ENCODE assay signal across 8 cellular contexts in the genomic region with DNA sequence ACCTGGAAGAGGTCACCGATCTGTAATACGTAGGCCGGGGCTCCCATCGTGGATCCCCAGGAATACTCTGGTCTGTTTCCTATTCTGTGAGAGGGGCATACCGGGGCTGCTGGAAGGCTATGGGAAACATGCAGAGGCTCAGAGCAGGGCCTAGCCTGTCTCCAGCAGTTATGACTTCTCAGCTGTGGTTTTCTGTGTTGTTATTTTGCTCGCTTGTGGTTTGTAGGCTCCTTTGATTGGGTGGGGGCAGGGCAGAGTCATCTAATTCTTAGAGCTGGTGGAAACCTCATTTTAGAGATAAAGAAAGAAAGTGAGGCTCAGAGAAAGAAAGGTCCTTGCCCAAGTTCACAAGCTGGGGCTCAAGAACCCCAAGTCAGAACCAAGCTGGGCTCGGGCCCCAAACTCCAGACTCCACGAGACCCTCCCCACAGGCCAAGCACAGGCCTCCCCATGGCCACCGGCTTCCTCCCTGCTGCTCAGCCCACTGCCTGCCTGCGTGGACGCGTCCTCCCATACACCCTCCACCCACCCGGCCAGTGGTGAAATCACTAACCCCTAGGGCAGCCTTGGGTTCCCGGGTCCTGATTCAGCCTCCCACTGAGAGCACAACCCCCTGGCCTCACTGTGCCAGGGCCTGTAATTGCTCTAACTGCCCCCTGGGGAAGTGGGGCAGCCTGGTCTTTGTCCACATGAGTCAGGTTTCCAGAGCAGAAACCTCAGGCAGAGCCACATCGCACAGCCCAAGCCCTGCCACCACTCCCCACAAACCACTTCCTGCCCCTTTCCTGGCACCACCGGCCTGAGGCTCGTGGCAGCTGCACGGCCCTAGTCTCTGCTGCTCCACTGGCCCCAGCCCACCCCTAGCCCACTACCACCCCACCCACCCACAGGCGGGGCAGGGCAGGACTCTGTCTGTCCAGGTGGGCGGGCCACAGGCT.
A peak's percentile ranks its signal among the peaks of the same experiment; 100 is the strongest.
DNase-seq lines count a peak whose midpoint lies in the region; ATAC-seq, FAIRE-seq and TF ChIP-seq lines count a peak whose summit lies in the region.

No MANE protein-coding gene starts in this region.

- H3K36me3 Mint-ChIP-seq in osteocyte (ENCODE audit: unreplicated experiment), result no peaks in the 10 kb centered on the region
- H3K36me3 Mint-ChIP-seq in WTC11, result no peaks in the 10 kb centered on the region

- no peak for TF ChIP-seq CTCF in endothelial cell of umbilical vein (IDR thresholded peaks at IDR 0.05; ENCODE audit: extremely low read depth in 1 of 2, insufficient read depth in 1 of 2, low read depth in 1 of 2, low read length in 2 of 2)
- no peak for TF ChIP-seq CTCF in osteocyte (IDR thresholded peaks at IDR 0.05)
- TF ChIP-seq CTCF in WTC11 (IDR thresholded peaks at IDR 0.05), result no peak

- no peak overlapping the region for H3K4me2 ChIP-seq in endothelial cell of umbilical vein (ENCODE audit: insufficient read depth, low read length)

- no peaks in the 10 kb centered on the region for H4K20me1 ChIP-seq in endothelial cell of umbilical vein (replicated peaks; ENCODE audit: control insufficient read depth, extremely low read depth, insufficient read depth, low read length)

- POLR2A ChIA-PET in endothelial cell of umbilical vein (lab: Charles Lee) (no interaction called here), WTC11 (lab: Charles Lee) (no interaction called here)

- peak overlapping the region; percentile 75 for H3K27ac Mint-ChIP-seq in osteocyte (ENCODE audit: unreplicated experiment)
- no peak overlapping the region for H3K27ac Mint-ChIP-seq in WTC11

- no peak overlapping the region for H3K4me3 Mint-ChIP-seq in osteocyte (ENCODE audit: unreplicated experiment)
- no peak overlapping the region for H3K4me3 Mint-ChIP-seq in WTC11

- no peaks in the 10 kb centered on the region for H3K27me3 ChIP-seq in endothelial cell of umbilical vein (ENCODE audit: control insufficient read depth in 2 of 2, insufficient read depth in 2 of 2, low read length in 2 of 2)

- H3K9me3 Mint-ChIP-seq in osteocyte (ENCODE audit: unreplicated experiment) (no peaks in the 10 kb centered on the region), WTC11 (no peaks in the 10 kb centered on the region)

- BruUV-seq in endothelial cell of umbilical vein (replicated peaks; lab: Mats Ljungman, UMichigan), result no TSS peak

- H3K79me2 ChIP-seq in endothelial cell of umbilical vein (ENCODE audit: control insufficient read depth, insufficient read depth, low read length), result no peaks in the 10 kb centered on the region

- intact Hi-C loops in endothelial cell of umbilical vein (cut with micrococcal nuclease), result no loop called here

- ATAC-seq in HG03039 (IDR thresholded peaks at IDR 0.05; ENCODE audit: unreplicated experiment), result no peak
- no peak for ATAC-seq in WTC11

- H3K4me3 ChIP-seq in endothelial cell of umbilical vein (replicated peaks in 1 of 3; ENCODE audit: insufficient read depth in 1 of 3, low read depth in 1 of 3, low read length in 3 of 3), result no peak overlapping the region

- H3K9ac ChIP-seq in endothelial cell of umbilical vein (replicated peaks; ENCODE audit: extremely low read depth, insufficient read depth, low read length), result no peak overlapping the region

- H3K4me1 Mint-ChIP-seq in osteocyte (ENCODE audit: unreplicated experiment) (peaks cover 50% of the 10 kb centered on the region), WTC11 (peaks cover 5% of the 10 kb centered on the region)

- H3K27ac ChIP-seq in endothelial cell of umbilical vein (ENCODE audit: insufficient read depth, low read depth, low read length), result no peak overlapping the region

- DNase-seq in GDM1 (lab: John Stamatoyannopoulos, UW) (peak; percentile 93), H4 (ENCODE audit: low spot score) (peak; percentile 97), MV-4-11 (lab: John Stamatoyannopoulos, UW) (peak; percentile 99), endothelial cell of umbilical vein (ENCODE audit: low read depth, low spot score) (peak; percentile 18), osteocyte (ENCODE audit: extremely low spot score, unreplicated experiment) (no peak), WTC11 (ENCODE audit: low spot score) (no peak)
- peak; percentile 81 for DNase-seq in activated CD4-positive, alpha-beta T cell treated with anti-CD3 and anti-CD28 coated beads, Interleukin-2, amount 50 U/mL, for 4 hours

- H3K27me3 Mint-ChIP-seq in osteocyte (ENCODE audit: unreplicated experiment) (peaks cover 13% of the 10 kb centered on the region), WTC11 (ENCODE audit: low read depth) (no peaks in the 10 kb centered on the region)

- no peaks in the 10 kb centered on the region for H3K36me3 ChIP-seq in endothelial cell of umbilical vein (ENCODE audit: control insufficient read depth in 2 of 2, extremely low read depth in 1 of 2, insufficient read depth in 2 of 2, low read length in 2 of 2)

- CTCF ChIA-PET in endothelial cell of umbilical vein (lab: Charles Lee) (interaction anchor here (1.0 kb wide), 2 partner anchors 13 to 26 kb away, joined by 3 to 4 read pairs; no protein-coding TSS in a partner anchor), WTC11 (lab: Charles Lee) (no interaction called here)

- H3K9me3 ChIP-seq in endothelial cell of umbilical vein (replicated peaks; ENCODE audit: control insufficient read depth, insufficient read depth, low read length), result no peaks in the 10 kb centered on the region

- no peaks in the 10 kb centered on the region for H3K9me1 ChIP-seq in endothelial cell of umbilical vein (replicated peaks; ENCODE audit: control insufficient read depth, extremely low read depth, insufficient read depth, low read length)

- H3K4me1 ChIP-seq in endothelial cell of umbilical vein (ENCODE audit: control insufficient read depth, extremely low read depth, insufficient read depth, low read length), result peaks cover 8% of the 10 kb centered on the region

- H2AFZ ChIP-seq in endothelial cell of umbilical vein (ENCODE audit: low read depth, low read length), result peak overlapping the region; percentile 26

- dilution Hi-C loops in endothelial cell of umbilical vein (cut with MboI; ENCODE audit: extremely low pct_ligation_motif_present, low sequenced_read_pairs), result no loop called here

- no peak for TF ChIP-seq POLR2A in endothelial cell of umbilical vein (IDR thresholded peaks at IDR 0.05; ENCODE audit: low read depth, low read length)

- peak; percentile 33 for FAIRE-seq in endothelial cell of umbilical vein (lab: Jason Lieb, UNC)

TF ChIP-seq in endothelial cell of umbilical vein, 7 proteins besides CTCF, POLR2A, EP300 and RAD21:
- TF ChIP-seq EZH2 (IDR thresholded peaks at IDR 0.05; ENCODE audit: borderline replicate concordance, low read depth, low read length, severe bottlenecking), result no peak
- TF ChIP-seq, protein P1, sequence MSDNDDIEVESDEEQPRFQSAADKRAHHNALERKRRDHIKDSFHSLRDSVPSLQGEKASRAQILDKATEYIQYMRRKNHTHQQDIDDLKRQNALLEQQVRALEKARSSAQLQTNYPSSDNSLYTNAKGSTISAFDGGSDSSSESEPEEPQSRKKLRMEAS (IDR thresholded peaks at IDR 0.05; ENCODE audit: insufficient read depth, insufficient read length), result no peak
- no peak for TF ChIP-seq FOS (IDR thresholded peaks at IDR 0.05; ENCODE audit: borderline replicate concordance, insufficient read depth, low read length)
- no peak for TF ChIP-seq MYC (IDR thresholded peaks at IDR 0.05; ENCODE audit: low read depth, low read length)
- TF ChIP-seq JUN (IDR thresholded peaks at IDR 0.05; ENCODE audit: borderline replicate concordance, insufficient read depth, insufficient read length, low read depth), result no peak
- TF ChIP-seq POLR2AphosphoS5 (IDR thresholded peaks at IDR 0.05; ENCODE audit: insufficient read depth, low read depth, low read length), result no peak
- TF ChIP-seq GATA2 (IDR thresholded peaks at IDR 0.05; ENCODE audit: insufficient read depth, insufficient read length, low read depth, low read length), result no peak
TF ChIP-seq in endothelial cell of umbilical vein: peak in this region for 0.

TF ChIP-seq in WTC11, 78 proteins besides CTCF, POLR2A, EP300 and RAD21 (continues in another document):
- TF ChIP-seq IRF1 (CRISPR knock-in tag; IDR thresholded peaks at IDR 0.05) (no peak), ATF1 (CRISPR knock-in tag; IDR thresholded peaks at IDR 0.05) (no peak), CBFB (CRISPR knock-in tag; IDR thresholded peaks at IDR 0.05; ENCODE audit: low read depth) (no peak), ZBTB21 (CRISPR knock-in tag; IDR thresholded peaks at IDR 0.05; ENCODE audit: borderline replicate concordance) (no peak), NFE2L1 (CRISPR knock-in tag; IDR thresholded peaks at IDR 0.05) (no peak)
- TF ChIP-seq, protein P2, sequence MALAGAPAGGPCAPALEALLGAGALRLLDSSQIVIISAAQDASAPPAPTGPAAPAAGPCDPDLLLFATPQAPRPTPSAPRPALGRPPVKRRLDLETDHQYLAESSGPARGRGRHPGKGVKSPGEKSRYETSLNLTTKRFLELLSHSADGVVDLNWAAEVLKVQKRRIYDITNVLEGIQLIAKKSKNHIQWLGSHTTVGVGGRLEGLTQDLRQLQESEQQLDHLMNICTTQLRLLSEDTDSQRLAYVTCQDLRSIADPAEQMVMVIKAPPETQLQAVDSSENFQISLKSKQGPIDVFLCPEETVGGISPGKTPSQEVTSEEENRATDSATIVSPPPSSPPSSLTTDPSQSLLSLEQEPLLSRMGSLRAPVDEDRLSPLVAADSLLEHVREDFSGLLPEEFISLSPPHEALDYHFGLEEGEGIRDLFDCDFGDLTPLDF (CRISPR knock-in tag; IDR thresholded peaks at IDR 0.05), result no peak
- TF ChIP-seq, protein P3, sequence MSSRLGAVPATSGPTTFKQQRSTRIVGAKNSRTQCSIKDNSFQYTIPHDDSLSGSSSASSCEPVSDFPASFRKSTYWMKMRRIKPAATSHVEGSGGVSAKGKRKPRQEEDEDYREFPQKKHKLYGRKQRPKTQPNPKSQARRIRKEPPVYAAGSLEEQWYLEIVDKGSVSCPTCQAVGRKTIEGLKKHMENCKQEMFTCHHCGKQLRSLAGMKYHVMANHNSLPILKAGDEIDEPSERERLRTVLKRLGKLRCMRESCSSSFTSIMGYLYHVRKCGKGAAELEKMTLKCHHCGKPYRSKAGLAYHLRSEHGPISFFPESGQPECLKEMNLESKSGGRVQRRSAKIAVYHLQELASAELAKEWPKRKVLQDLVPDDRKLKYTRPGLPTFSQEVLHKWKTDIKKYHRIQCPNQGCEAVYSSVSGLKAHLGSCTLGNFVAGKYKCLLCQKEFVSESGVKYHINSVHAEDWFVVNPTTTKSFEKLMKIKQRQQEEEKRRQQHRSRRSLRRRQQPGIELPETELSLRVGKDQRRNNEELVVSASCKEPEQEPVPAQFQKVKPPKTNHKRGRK (CRISPR knock-in tag; IDR thresholded peaks at IDR 0.05; ENCODE audit: borderline replicate concordance), result no peak

Comparison
In these comparisons a context has a peak if more than half of its experiments do, and no peak if none do; other contexts are left out.
1. DNase-seq: peak in GDM1 (single experiment), H4 (single experiment), MV-4-11 (single experiment), activated CD4-positive, alpha-beta T cell treated with anti-CD3 and anti-CD28 coated beads, Interleukin-2, amount 50 U/mL, for 4 hours (2 of 2) and endothelial cell of umbilical vein (single experiment); none in osteocyte (single experiment) and WTC11 (single experiment).